Comparison of ENCODE assay signal across 8 cellular contexts in the genomic region with DNA sequence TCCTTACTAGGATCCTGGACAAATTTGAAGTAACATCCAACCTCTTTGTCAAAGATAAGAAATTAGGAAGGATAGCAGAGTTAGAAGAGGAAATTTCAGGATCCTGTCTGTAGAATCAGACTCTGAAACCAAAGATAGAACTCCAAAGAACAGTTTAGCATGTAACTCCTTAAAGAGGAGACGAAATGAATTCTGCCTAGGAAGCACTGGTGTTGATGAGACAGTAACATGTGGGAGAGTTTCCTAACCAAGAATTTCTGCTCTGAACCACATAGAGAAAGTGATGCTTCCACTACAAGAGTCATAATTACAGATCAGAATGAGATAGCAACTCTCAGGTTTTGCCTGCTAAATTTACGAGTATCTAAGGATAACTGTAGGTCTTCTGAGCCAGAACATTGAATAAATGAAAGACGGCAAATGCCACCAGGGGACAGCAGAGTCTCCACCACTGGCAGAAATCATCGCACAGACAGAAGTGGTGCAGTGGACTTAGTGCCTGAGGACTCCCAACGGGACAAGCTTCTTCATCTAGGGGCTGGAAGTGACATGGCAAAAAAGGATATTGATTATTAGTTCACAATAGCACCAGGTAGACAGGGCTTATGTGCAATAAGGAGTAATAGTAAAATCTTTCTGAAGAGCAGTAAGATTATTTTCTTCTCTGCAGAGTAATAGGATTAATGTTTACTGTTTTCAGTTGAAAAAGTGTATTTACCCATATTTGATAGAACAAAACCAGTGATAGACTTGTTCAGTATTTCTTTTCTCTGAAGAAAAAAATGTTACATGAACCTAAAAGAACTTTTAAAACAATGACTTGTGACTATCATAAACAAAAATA. TPM values are rescaled to one million over a fixed set of nuclear protein-coding genes. Genes with fewer than 3 reads are reported as not detected.
DNase-seq lines count a peak whose midpoint lies in the region; ATAC-seq and TF ChIP-seq lines count a peak whose summit lies in the region.

No MANE protein-coding gene starts in this region.

- DNase-seq in GM03348 (ENCODE audit: low spot score) (peak; percentile 79), KG1 (lab: John Stamatoyannopoulos, UW) (peak; percentile 1), amniotic stem cell (lab: John Stamatoyannopoulos, UW) (peak; percentile 50), left ventricle myocardium superior (peak; percentile 52), sciatic nerve (ENCODE audit: low spot score) (peak; percentile 77), NCI-H774 (lab: John Stamatoyannopoulos, UW) (no peak)

- peak; percentile 95 for ATAC-seq in GM21723 (IDR thresholded peaks at IDR 0.05; ENCODE audit: unreplicated experiment)
- ATAC-seq in SK-N-SH treated with all-trans-retinoic acid at 6 μM for 48 hours = peak; percentile 100
- ATAC-seq in left ventricle myocardium superior = peak; percentile 94
- peak; percentile 96 for ATAC-seq in sciatic nerve

- intact Hi-C loops in left ventricle myocardium superior (cut with micrococcal nuclease) = loop anchor here (2.0 to 10.0 kb wide), 5 partner anchors 37 to 715 kb away; a partner anchor contains a TSS
- intact Hi-C loops in sciatic nerve (cut with DNase I) = loop anchor here (5.0 kb wide), 1 partner anchor 117 kb away; no protein-coding TSS in a partner anchor

TF ChIP-seq in SK-N-SH treated with all-trans-retinoic acid at 6 μM for 48 hours, 23 proteins besides CTCF, POLR2A, EP300 and RAD21:
- TF ChIP-seq, protein P1, sequence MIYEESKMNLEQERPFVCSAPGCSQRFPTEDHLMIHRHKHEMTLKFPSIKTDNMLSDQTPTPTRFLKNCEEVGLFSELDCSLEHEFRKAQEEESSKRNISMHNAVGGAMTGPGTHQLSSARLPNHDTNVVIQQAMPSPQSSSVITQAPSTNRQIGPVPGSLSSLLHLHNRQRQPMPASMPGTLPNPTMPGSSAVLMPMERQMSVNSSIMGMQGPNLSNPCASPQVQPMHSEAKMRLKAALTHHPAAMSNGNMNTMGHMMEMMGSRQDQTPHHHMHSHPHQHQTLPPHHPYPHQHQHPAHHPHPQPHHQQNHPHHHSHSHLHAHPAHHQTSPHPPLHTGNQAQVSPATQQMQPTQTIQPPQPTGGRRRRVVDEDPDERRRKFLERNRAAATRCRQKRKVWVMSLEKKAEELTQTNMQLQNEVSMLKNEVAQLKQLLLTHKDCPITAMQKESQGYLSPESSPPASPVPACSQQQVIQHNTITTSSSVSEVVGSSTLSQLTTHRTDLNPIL (CRISPR knock-in tag; IDR thresholded peaks at IDR 0.05; ENCODE audit: low read depth) = no peak
- TF ChIP-seq ARNTL (CRISPR knock-in tag; IDR thresholded peaks at IDR 0.05; ENCODE audit: borderline replicate concordance, low read depth) = no peak

RNA-seq across cellular contexts. Expression of a gene that starts 6.7 kb away (rescaled TPM):
- total RNA-seq in left ventricle myocardium superior = 38.2 TPM
- 17.2 TPM for total RNA-seq in sciatic nerve

RNA-seq across cellular contexts. Expression of a gene that starts 38.9 kb away (rescaled TPM):
- total RNA-seq in left ventricle myocardium superior (50.7 TPM), sciatic nerve (48.7 TPM)

RNA-seq across cellular contexts. Expression of a gene that starts 57.8 kb away (rescaled TPM):
- total RNA-seq in left ventricle myocardium superior (391 TPM), sciatic nerve (25.2 TPM)

RNA-seq across cellular contexts. Expression of a gene that starts 58.3 kb away (rescaled TPM):
- total RNA-seq in left ventricle myocardium superior (3.4 TPM), sciatic nerve (3.8 TPM)

Comparison
In these comparisons a context has a peak if more than half of its experiments do, and no peak if none do; other contexts are left out.
1. RNA of a gene that starts 57.8 kb away (total RNA-seq): 391 TPM in left ventricle myocardium superior (single experiment); 25.2 TPM in sciatic nerve (single experiment); every median in the first group is over 10 times any median in the second.
2. Peak in every context shown above with its lines, with median percentiles within 50 percentile points of each other: ATAC-seq.